In the genomic region with DNA sequence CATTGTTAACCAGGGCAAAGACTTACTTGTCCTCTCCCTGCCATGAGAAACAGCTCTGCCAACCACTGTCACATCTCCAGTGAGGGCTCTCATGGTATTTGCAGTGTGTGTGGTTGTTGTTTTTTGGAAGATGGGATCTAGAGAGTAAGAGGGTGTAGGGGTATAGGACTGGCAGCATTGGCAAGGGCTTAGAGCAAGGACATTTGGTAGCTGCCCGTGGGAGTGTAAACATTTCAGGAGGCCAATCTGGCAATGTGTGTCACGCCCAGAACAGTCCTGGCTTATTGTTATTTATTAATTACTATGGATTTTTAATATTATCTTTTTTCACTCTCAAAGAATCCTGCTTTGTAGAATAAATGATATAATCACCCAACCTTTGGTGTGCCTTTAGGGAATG, we compare ENCODE assay signal across 18 cellular contexts.
DNase-seq lines count a peak whose midpoint lies in the region; ATAC-seq, FAIRE-seq and TF ChIP-seq lines count a peak whose summit lies in the region.
"Had no signal": no experiment of that assay in that cellular context is flagged by ENCODE, and none has a peak within 500 bp of the region (broad histone marks: within the 10 kb centered on the region; RNA-seq: fewer than 3 reads in every experiment).

No MANE protein-coding gene starts in this region.

- peaks cover 35% of the 10 kb centered on the region for H3K4me1 ChIP-seq in GM12878 (ENCODE audit: control insufficient read depth, insufficient read depth, low read length)

- peak overlapping the region; percentile 35 for H2AFZ ChIP-seq in GM12878 (ENCODE audit: control insufficient read depth, low read depth, low read length)

- peaks cover 11% of the 10 kb centered on the region for H3K36me3 Mint-ChIP-seq in natural killer cell treated with Interleukin-12 subunit alpha and Interleukin-12 subunit beta and Interleukin-15 and Interleukin-18, amount 100 ng/mL, for 72 hours
- H3K36me3 Mint-ChIP-seq: CD14-positive monocyte had no signal

- TF ChIP-seq CTCF in GM12878 (IDR thresholded peaks at IDR 0.05 in 2 of 3, conservative IDR thresholded peaks at IDR 0.05 in 1 of 3; ENCODE audit: control insufficient read depth in 2 of 3, extremely low read depth in 1 of 3, insufficient read depth in 1 of 3, low read depth in 3 of 3, low read length in 3 of 3), result no peak

- RAD21 ChIA-PET in GM12878 (lab: Charles Lee; ENCODE audit: unreplicated experiment), result interaction anchor here (0.6 to 9.2 kb wide), 8 partner anchors 24 to 832 kb away, joined by 3 to 141 read pairs (median 4); a partner anchor contains a TSS

- POLR2A ChIA-PET in GM12878 (lab: Charles Lee), result interaction anchor here (1.0 kb wide), 1 partner anchor 17 kb away, joined by 6 read pairs; no protein-coding TSS in a partner anchor

- no peak for TF ChIP-seq EP300 in GM12878 (IDR thresholded peaks at IDR 0.05; ENCODE audit: borderline replicate concordance in 1 of 2, control insufficient read depth in 1 of 2, low read depth in 2 of 2, low read length in 2 of 2)

- H3K4me3 Mint-ChIP-seq in natural killer cell treated with Interleukin-12 subunit alpha and Interleukin-12 subunit beta and Interleukin-15 and Interleukin-18, amount 100 ng/mL, for 72 hours, result peak overlapping the region; percentile 42
- H3K4me3 Mint-ChIP-seq: mesothelial cell of epicardium had no signal

- no peaks in the 10 kb centered on the region for H3K36me3 ChIP-seq in GM12878 (ENCODE audit: control insufficient read depth in 2 of 2, insufficient read depth in 2 of 2, low read length in 1 of 2)
- H3K36me3 ChIP-seq: esophagus muscularis mucosa had no signal

- no peak for TF ChIP-seq RAD21 in GM12878 (IDR thresholded peaks at IDR 0.05; ENCODE audit: insufficient read depth, low read depth, low read length)

- H3K4me1 Mint-ChIP-seq in natural killer cell treated with Interleukin-12 subunit alpha and Interleukin-12 subunit beta and Interleukin-15 and Interleukin-18, amount 100 ng/mL, for 72 hours (ENCODE audit: low read depth in 2 of 2), result peaks cover 17 to 19% of the 10 kb centered on the region in 2 donors

- peak overlapping the region; percentile 70 for H3K27ac ChIP-seq in GM12878 (ENCODE audit: control insufficient read depth, insufficient read depth)
- H3K27ac ChIP-seq: esophagus muscularis mucosa, VCaP had no signal

- no peaks in the 10 kb centered on the region for H4K20me1 ChIP-seq in GM12878 (ENCODE audit: control insufficient read depth, insufficient read depth)

- H3K27me3 Mint-ChIP-seq in natural killer cell treated with Interleukin-12 subunit alpha and Interleukin-12 subunit beta and Interleukin-15 and Interleukin-18, amount 100 ng/mL, for 72 hours, result no peaks in the 10 kb centered on the region

- in situ Hi-C loops in GM12878 (cut with MboI), result loop anchor here (10.0 kb wide), 1 partner anchor 211 kb away; no protein-coding TSS in a partner anchor

- SMC1A ChIA-PET in GM12878 (lab: Charles Lee; ENCODE audit: uncharacterized antibody, unreplicated experiment), result interaction anchor here (0.7 to 9.6 kb wide), 11 partner anchors 8 to 496 kb away, joined by 3 to 189 read pairs (median 4); no protein-coding TSS in a partner anchor

- H3K27ac Mint-ChIP-seq in natural killer cell treated with Interleukin-12 subunit alpha and Interleukin-12 subunit beta and Interleukin-15 and Interleukin-18, amount 100 ng/mL, for 72 hours, result peak overlapping the region; percentile 40 to 61
- H3K27ac Mint-ChIP-seq: mesothelial cell of epicardium had no signal

- no peak for FAIRE-seq in GM12878 (lab: Jason Lieb, UNC)

- no peak overlapping the region for H3K9ac ChIP-seq in GM12878 (ENCODE audit: control insufficient read depth, insufficient read depth, low read length)

- H3K4me2 ChIP-seq in GM12878 (ENCODE audit: control insufficient read depth, insufficient read depth), result peak overlapping the region; percentile 72; the same call in 1 of the 2 replicates

- H3K79me2 ChIP-seq in GM12878 (ENCODE audit: control insufficient read depth, insufficient read depth, low read length), result peaks cover 9% of the 10 kb centered on the region

- 96% methylated on average over 2 of the region's 2 CpGs for WGBS in GM12878 (ENCODE audit: insufficient coverage, insufficient replicate concordance, low lambda C conversion rate, missing lambda C conversion rate)

- H3K4me3 ChIP-seq in GM12878, result no peak overlapping the region
- H3K4me3 ChIP-seq: esophagus muscularis mucosa had no signal

- intact Hi-C loops in GM12878 (cut with micrococcal nuclease; ENCODE audit: unreplicated experiment), result no loop called here

- H3K9me3 Mint-ChIP-seq in natural killer cell treated with Interleukin-12 subunit alpha and Interleukin-12 subunit beta and Interleukin-15 and Interleukin-18, amount 100 ng/mL, for 72 hours, result no peaks in the 10 kb centered on the region

- no peak for TF ChIP-seq POLR2A in GM12878 (IDR thresholded peaks at IDR 0.05; ENCODE audit: low read depth, low read length)

- DNase-seq in GM12878 (ENCODE audit: low read depth, low spot score) (no peak), globus pallidus (ENCODE audit: low spot score) (no peak), activated T-cell treated with anti-CD3 and anti-CD28 coated beads for 4 hours (no peak)
- no peak for DNase-seq in natural killer cell treated with Interleukin-12 subunit alpha and Interleukin-12 subunit beta and Interleukin-15 and Interleukin-18, amount 100 ng/mL, for 72 hours (ENCODE audit: low spot score)
- DNase-seq in effector CD8-positive, alpha-beta T cell (lab: John Stamatoyannopoulos, UW), result no peak
- DNase-seq: activated CD8-positive, alpha-beta memory T cell treated with anti-CD3 and anti-CD28 coated beads for 24 hours; activated gamma-delta T cell; aorta; cortex of kidney; DND-41; NCI-H82; occipital lobe had no signal

- BruUV-seq in GM12878 (replicated peaks; lab: Mats Ljungman, UMichigan), result no TSS peak

- peak; percentile 6 for ATAC-seq in GM18873 (IDR thresholded peaks at IDR 0.05; ENCODE audit: low FRiP score, unreplicated experiment)
- peak; percentile 25 for ATAC-seq in HG02571 (IDR thresholded peaks at IDR 0.05; ENCODE audit: unreplicated experiment)
- peak; percentile 4; the same call in 1 of the 3 replicates for ATAC-seq in GM12878
- peak in 1 of 2 donors; percentile 28 for ATAC-seq in natural killer cell treated with Interleukin-12 subunit alpha and Interleukin-12 subunit beta and Interleukin-15 and Interleukin-18, amount 100 ng/mL, for 72 hours

- CTCF ChIA-PET in GM12878 (lab: Yijun Ruan, JAX), result interaction anchor here (0.8 to 10.1 kb wide), 9 partner anchors 9 to 510 kb away, joined by 3 to 195 read pairs (median 3); no protein-coding TSS in a partner anchor

- no peaks in the 10 kb centered on the region for H3K27me3 ChIP-seq in GM12878 (replicated peaks in 1 of 2; ENCODE audit: control insufficient read depth in 2 of 2, insufficient read depth in 2 of 2, low read length in 1 of 2)
- H3K27me3 ChIP-seq: esophagus muscularis mucosa had no signal

- no peaks in the 10 kb centered on the region; the same call in 2 of the 3 replicates for H3K9me3 ChIP-seq in GM12878 (replicated peaks; ENCODE audit: control insufficient read depth, insufficient read depth, low read length)
- H3K9me3 ChIP-seq: esophagus muscularis mucosa had no signal

TF ChIP-seq in GM12878, 131 proteins besides CTCF, POLR2A, EP300 and RAD21:
- TF ChIP-seq, protein P1, sequence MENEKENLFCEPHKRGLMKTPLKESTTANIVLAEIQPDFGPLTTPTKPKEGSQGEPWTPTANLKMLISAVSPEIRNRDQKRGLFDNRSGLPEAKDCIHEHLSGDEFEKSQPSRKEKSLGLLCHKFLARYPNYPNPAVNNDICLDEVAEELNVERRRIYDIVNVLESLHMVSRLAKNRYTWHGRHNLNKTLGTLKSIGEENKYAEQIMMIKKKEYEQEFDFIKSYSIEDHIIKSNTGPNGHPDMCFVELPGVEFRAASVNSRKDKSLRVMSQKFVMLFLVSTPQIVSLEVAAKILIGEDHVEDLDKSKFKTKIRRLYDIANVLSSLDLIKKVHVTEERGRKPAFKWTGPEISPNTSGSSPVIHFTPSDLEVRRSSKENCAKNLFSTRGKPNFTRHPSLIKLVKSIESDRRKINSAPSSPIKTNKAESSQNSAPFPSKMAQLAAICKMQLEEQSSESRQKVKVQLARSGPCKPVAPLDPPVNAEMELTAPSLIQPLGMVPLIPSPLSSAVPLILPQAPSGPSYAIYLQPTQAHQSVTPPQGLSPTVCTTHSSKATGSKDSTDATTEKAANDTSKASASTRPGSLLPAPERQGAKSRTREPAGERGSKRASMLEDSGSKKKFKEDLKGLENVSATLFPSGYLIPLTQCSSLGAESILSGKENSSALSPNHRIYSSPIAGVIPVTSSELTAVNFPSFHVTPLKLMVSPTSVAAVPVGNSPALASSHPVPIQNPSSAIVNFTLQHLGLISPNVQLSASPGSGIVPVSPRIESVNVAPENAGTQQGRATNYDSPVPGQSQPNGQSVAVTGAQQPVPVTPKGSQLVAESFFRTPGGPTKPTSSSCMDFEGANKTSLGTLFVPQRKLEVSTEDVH (IDR thresholded peaks at IDR 0.05; ENCODE audit: low read depth, partially characterized antibody), result no peak
- TF ChIP-seq NR2C2 (IDR thresholded peaks at IDR 0.05; ENCODE audit: borderline replicate concordance, control insufficient read depth, insufficient read length, low read depth) (no peak), NR2F1 (conservative IDR thresholded peaks at IDR 0.05) (no peak), SMAD5 (IDR thresholded peaks at IDR 0.05; ENCODE audit: low read depth) (no peak), CHD4 (IDR thresholded peaks at IDR 0.05) (no peak), MEF2B (IDR thresholded peaks at IDR 0.05; ENCODE audit: partially characterized antibody, poor library complexity, severe bottlenecking) (no peak)
- TF ChIP-seq, protein P2, sequence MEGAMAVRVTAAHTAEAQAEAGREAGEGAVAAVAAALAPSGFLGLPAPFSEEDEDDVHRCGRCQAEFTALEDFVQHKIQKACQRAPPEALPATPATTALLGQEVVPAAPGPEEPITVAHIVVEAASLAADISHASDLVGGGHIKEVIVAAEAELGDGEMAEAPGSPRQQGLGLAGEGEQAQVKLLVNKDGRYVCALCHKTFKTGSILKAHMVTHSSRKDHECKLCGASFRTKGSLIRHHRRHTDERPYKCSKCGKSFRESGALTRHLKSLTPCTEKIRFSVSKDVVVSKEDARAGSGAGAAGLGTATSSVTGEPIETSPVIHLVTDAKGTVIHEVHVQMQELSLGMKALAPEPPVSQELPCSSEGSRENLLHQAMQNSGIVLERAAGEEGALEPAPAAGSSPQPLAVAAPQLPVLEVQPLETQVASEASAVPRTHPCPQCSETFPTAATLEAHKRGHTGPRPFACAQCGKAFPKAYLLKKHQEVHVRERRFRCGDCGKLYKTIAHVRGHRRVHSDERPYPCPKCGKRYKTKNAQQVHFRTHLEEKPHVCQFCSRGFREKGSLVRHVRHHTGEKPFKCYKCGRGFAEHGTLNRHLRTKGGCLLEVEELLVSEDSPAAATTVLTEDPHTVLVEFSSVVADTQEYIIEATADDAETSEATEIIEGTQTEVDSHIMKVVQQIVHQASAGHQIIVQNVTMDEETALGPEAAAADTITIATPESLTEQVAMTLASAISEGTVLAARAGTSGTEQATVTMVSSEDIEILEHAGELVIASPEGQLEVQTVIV (IDR thresholded peaks at IDR 0.05; ENCODE audit: borderline replicate concordance, partially characterized antibody), result no peak
